8 cellular contexts compared by ENCODE assay signal in genomic region chr2:101307950-101308431, GRCh38. TPM values are rescaled to one million over a fixed set of nuclear protein-coding genes. Genes with fewer than 3 reads are reported as not detected.
DNase-seq lines count a peak whose midpoint lies in the region; ATAC-seq, FAIRE-seq and TF ChIP-seq lines count a peak whose summit lies in the region.

No MANE protein-coding gene starts in this region.

- peak overlapping the region; percentile 96 to 100 (median 99) for H3K27ac Mint-ChIP-seq in CD4-positive, alpha-beta memory T cell
- H3K27ac Mint-ChIP-seq in activated T-helper 17 cell treated with anti-CD3 and anti-CD28 coated beads, Interleukin-2, amount 50 U/mL, for 72 hours: peak overlapping the region; percentile 94

- H3K36me3 ChIP-seq in CD4-positive, alpha-beta memory T cell (ENCODE audit: insufficient read depth, low read length): no peaks in the 10 kb centered on the region
- peaks cover 4% of the 10 kb centered on the region; the same call in 1 of the 2 replicates for H3K36me3 ChIP-seq in HUES64 (ENCODE audit: insufficient read depth, low read length)
- H3K36me3 ChIP-seq in parathyroid adenoma (ENCODE audit: control insufficient read depth, insufficient read depth, low read length): no peaks in the 10 kb centered on the region

- H3K9ac ChIP-seq in HUES64 (ENCODE audit: low read depth, low read length) (peak overlapping the region; percentile 69), parathyroid adenoma (peak overlapping the region; percentile 49)

- peak overlapping the region; percentile 93 to 100 (median 100) for H3K4me3 Mint-ChIP-seq in CD4-positive, alpha-beta memory T cell
- peak overlapping the region; percentile 85 for H3K4me3 Mint-ChIP-seq in activated T-helper 17 cell treated with anti-CD3 and anti-CD28 coated beads, Interleukin-2, amount 50 U/mL, for 72 hours

- peak in 3 of 5 donors; percentile 22 to 53 (median 42) for DNase-seq in CD4-positive, alpha-beta memory T cell
- DNase-seq in germinal center (ENCODE audit: low spot score) (peak; percentile 49), hepatic stellate cell (ENCODE audit: low spot score) (no peak), H54 (ENCODE audit: insufficient read length, low spot score) (no peak)

- intact Hi-C loops in CD4-positive, alpha-beta memory T cell (cut with micrococcal nuclease): loop anchor here (1.0 to 5.0 kb wide), 6 partner anchors 15 to 391 kb away; partner anchors contain the start of gene CNOT11

- FAIRE-seq in H54 (lab: Jason Lieb, UNC): no peak

- POLR2A ChIA-PET in CD4-positive, alpha-beta memory T cell (lab: Charles Lee; ENCODE audit: partially characterized antibody): interaction anchor here (0.7 to 8.2 kb wide), 18 partner anchors 9 to 410 kb away, joined by 3 to 247 read pairs (median 6); partner anchors contain the start of genes CNOT11, CREG2 and RPL31

- H3K4me3 ChIP-seq in CD4-positive, alpha-beta memory T cell (ENCODE audit: low read length in 2 of 2): peak overlapping the region; percentile 68 to 92
- H3K4me3 ChIP-seq in HUES64 (ENCODE audit: low read length): peak overlapping the region; percentile 79
- H3K4me3 ChIP-seq in parathyroid adenoma (ENCODE audit: low read depth, low read length): peak overlapping the region; percentile 97

- CTCF ChIA-PET in CD4-positive, alpha-beta memory T cell (lab: Charles Lee; ENCODE audit: partially characterized antibody): interaction anchor here (1.3 to 2.3 kb wide), 7 partner anchors 14 to 54 kb away, joined by 3 to 17 read pairs (median 5); no protein-coding TSS in a partner anchor

- peak overlapping the region; percentile 86 for H3K27ac ChIP-seq in CD4-positive, alpha-beta memory T cell (ENCODE audit: low read depth, low read length)
- no peak overlapping the region; the same call in 1 of the 2 replicates for H3K27ac ChIP-seq in HUES64 (ENCODE audit: low read depth, low read length)
- peak overlapping the region; percentile 72 for H3K27ac ChIP-seq in parathyroid adenoma

- peaks cover 9 to 41% of the 10 kb centered on the region in 2 donors for H3K36me3 Mint-ChIP-seq in CD4-positive, alpha-beta memory T cell
- H3K36me3 Mint-ChIP-seq in activated T-helper 17 cell treated with anti-CD3 and anti-CD28 coated beads, Interleukin-2, amount 50 U/mL, for 72 hours (ENCODE audit: low read depth): peaks cover 49% of the 10 kb centered on the region

- H3K79me2 ChIP-seq in parathyroid adenoma: peaks cover 24% of the 10 kb centered on the region

- 3% methylated on average over 57 of the region's 57 CpGs for WGBS in HUES64

- ATAC-seq in GM21447 (IDR thresholded peaks at IDR 0.05; ENCODE audit: unreplicated experiment): peak; percentile 6
- no peak for ATAC-seq in activated T-helper 17 cell treated with anti-CD3 and anti-CD28 coated beads, Interleukin-2, amount 50 U/mL, for 72 hours (replicated peaks)

- H3K4me1 Mint-ChIP-seq in CD4-positive, alpha-beta memory T cell: peaks cover 54 to 94% (median 67%) of the 10 kb centered on the region in 4 donors
- peaks cover 32% of the 10 kb centered on the region for H3K4me1 Mint-ChIP-seq in activated T-helper 17 cell treated with anti-CD3 and anti-CD28 coated beads, Interleukin-2, amount 50 U/mL, for 72 hours

- H3K4me2 ChIP-seq in parathyroid adenoma (ENCODE audit: low read length): peak overlapping the region; percentile 98

- peaks cover 77% of the 10 kb centered on the region for H3K4me1 ChIP-seq in CD4-positive, alpha-beta memory T cell (ENCODE audit: insufficient read depth, low read length)
- H3K4me1 ChIP-seq in HUES64 (ENCODE audit: insufficient read depth, low read length) (peaks cover 22% of the 10 kb centered on the region), parathyroid adenoma (no peaks in the 10 kb centered on the region)

- H3K9me3 ChIP-seq in CD4-positive, alpha-beta memory T cell (ENCODE audit: control insufficient read depth in 1 of 2, low read length in 2 of 2): no peaks in the 10 kb centered on the region
- H3K9me3 ChIP-seq in HUES64 (ENCODE audit: insufficient read depth, low read depth, low read length) (no peaks in the 10 kb centered on the region), parathyroid adenoma (ENCODE audit: control insufficient read depth, low read length) (no peaks in the 10 kb centered on the region)

- peak overlapping the region; percentile 96 for H2AFZ ChIP-seq in parathyroid adenoma

- no peak for TF ChIP-seq CTCF in parathyroid adenoma (IDR thresholded peaks at IDR 0.05)

- no peaks in the 10 kb centered on the region for H3K27me3 ChIP-seq in CD4-positive, alpha-beta memory T cell (ENCODE audit: insufficient read depth, low read length)
- H3K27me3 ChIP-seq in HUES64 (ENCODE audit: insufficient read depth, low read length) (peaks cover 11% of the 10 kb centered on the region), parathyroid adenoma (ENCODE audit: control insufficient read depth, insufficient read depth, low read length) (no peaks in the 10 kb centered on the region)

- no peak for TF ChIP-seq POLR2A in H54 (IDR thresholded peaks at IDR 0.05; ENCODE audit: low read depth, low read length)

- H3K27me3 Mint-ChIP-seq in CD4-positive, alpha-beta memory T cell: no peaks in the 10 kb centered on the region
- no peaks in the 10 kb centered on the region for H3K27me3 Mint-ChIP-seq in activated T-helper 17 cell treated with anti-CD3 and anti-CD28 coated beads, Interleukin-2, amount 50 U/mL, for 72 hours

- no peaks in the 10 kb centered on the region for H3K9me3 Mint-ChIP-seq in CD4-positive, alpha-beta memory T cell
- H3K9me3 Mint-ChIP-seq in activated T-helper 17 cell treated with anti-CD3 and anti-CD28 coated beads, Interleukin-2, amount 50 U/mL, for 72 hours: no peaks in the 10 kb centered on the region

RNA-seq across cellular contexts. Expression of gene RNF149, which starts 0.5 kb away (rescaled TPM):
- 100 to 1,000 TPM; 138 to 154 TPM for total RNA-seq in CD4-positive, alpha-beta memory T cell
- 10 to 100 TPM; 67.6 to 94.6 TPM for polyA plus RNA-seq in CD4-positive, alpha-beta memory T cell
- 14.5 TPM for polyA plus RNA-seq in HUES64 (2013, experiment 1 of 2)
- polyA plus RNA-seq in HUES64 (2013, experiment 2 of 2): 16.4 TPM
- 100 to 1,000 TPM in 1 of 2 donors, 10 to 100 TPM in 1; 83.5 to 108 TPM for total RNA-seq in activated T-helper 17 cell treated with anti-CD3 and anti-CD28 coated beads, Interleukin-2, amount 50 U/mL, for 72 hours

RNA-seq across cellular contexts. Expression of gene CNOT11, which starts 55.3 kb away (rescaled TPM):
- 10 to 100 TPM; 53.8 to 56.9 TPM for total RNA-seq in CD4-positive, alpha-beta memory T cell
- polyA plus RNA-seq in CD4-positive, alpha-beta memory T cell: 10 to 100 TPM; 62.2 to 75.5 TPM
- 37.5 TPM for polyA plus RNA-seq in HUES64 (2013, experiment 1 of 2)
- 40.3 TPM for polyA plus RNA-seq in HUES64 (2013, experiment 2 of 2)
- total RNA-seq in activated T-helper 17 cell treated with anti-CD3 and anti-CD28 coated beads, Interleukin-2, amount 50 U/mL, for 72 hours: 10 to 100 TPM; 38.5 to 56.1 TPM

Comparison
In these comparisons a context has a peak if more than half of its experiments do, and no peak if none do; other contexts are left out.
1. DNase-seq: peak in CD4-positive, alpha-beta memory T cell (3 of 5) and germinal center (single experiment); none in hepatic stellate cell (single experiment) and H54 (single experiment).
2. Peak in every context shown above with its lines, with median percentiles within 50 percentile points of each other: H3K4me3 ChIP-seq.